Comparison of ENCODE assay signal across 21 cellular contexts in the genomic region with DNA sequence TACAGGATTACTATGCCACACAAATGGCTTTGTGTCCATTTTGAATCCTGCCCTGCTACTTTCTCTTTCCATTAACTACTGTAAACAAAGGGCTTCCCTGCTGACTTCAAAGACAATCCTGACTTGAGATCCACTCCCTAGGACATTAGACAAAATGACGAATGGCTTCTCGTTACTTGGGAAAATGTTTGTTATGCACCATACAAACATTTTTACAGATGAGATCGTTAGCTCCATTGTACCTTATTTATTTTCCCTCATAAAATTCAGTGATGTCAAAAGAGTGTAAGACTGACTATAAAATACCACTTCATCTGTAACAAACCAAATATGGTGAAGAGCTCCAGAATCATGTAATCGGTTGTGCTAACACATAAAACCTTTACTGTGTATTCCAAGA.
DNase-seq lines count a peak whose midpoint lies in the region; ATAC-seq and TF ChIP-seq lines count a peak whose summit lies in the region.
"Had no signal": no experiment of that assay in that cellular context is flagged by ENCODE, and none has a peak within 500 bp of the region (broad histone marks: within the 10 kb centered on the region; RNA-seq: fewer than 3 reads in every experiment).

No MANE protein-coding gene starts in this region.

- H3K4me3 Mint-ChIP-seq in progenitor cell of endocrine pancreas (ENCODE audit: low read depth): no peak overlapping the region
- H3K4me3 Mint-ChIP-seq: IgD-negative memory B cell had no signal

- no peaks in the 10 kb centered on the region for H3K27me3 ChIP-seq in Peyer's patch
- H3K27me3 ChIP-seq: esophagus muscularis mucosa had no signal

- H3K27me3 Mint-ChIP-seq in progenitor cell of endocrine pancreas: no peaks in the 10 kb centered on the region
- H3K27me3 Mint-ChIP-seq: IgD-negative memory B cell had no signal

- ATAC-seq in HG03045 (IDR thresholded peaks at IDR 0.05; ENCODE audit: unreplicated experiment): no peak

- H3K4me3 ChIP-seq in astrocyte of the spinal cord (ENCODE audit: low read depth, low read length) (no peak overlapping the region), Peyer's patch (no peak overlapping the region)
- H3K4me3 ChIP-seq: esophagus muscularis mucosa had no signal

- H3K36me3 ChIP-seq in Peyer's patch: no peaks in the 10 kb centered on the region

- H3K9me3 ChIP-seq in Peyer's patch: no peaks in the 10 kb centered on the region
- H3K9me3 ChIP-seq: esophagus muscularis mucosa had no signal

- no peak for TF ChIP-seq POLR2A in Peyer's patch (IDR thresholded peaks at IDR 0.05)

- in situ Hi-C loops in astrocyte of the spinal cord (cut with HindIII; ENCODE audit: low sequenced_read_pairs): no loop called here

- H3K9me3 Mint-ChIP-seq in progenitor cell of endocrine pancreas (ENCODE audit: low read depth): no peaks in the 10 kb centered on the region

- H3K4me1 Mint-ChIP-seq in progenitor cell of endocrine pancreas (ENCODE audit: low read depth): peaks cover 19% of the 10 kb centered on the region
- H3K4me1 Mint-ChIP-seq: IgD-negative memory B cell had no signal

- H3K4me1 ChIP-seq in Peyer's patch: no peaks in the 10 kb centered on the region

- TF ChIP-seq CTCF in astrocyte of the spinal cord (IDR thresholded peaks at IDR 0.05; ENCODE audit: low read depth, low read length) (no peak), progenitor cell of endocrine pancreas (IDR thresholded peaks at IDR 0.05; ENCODE audit: unreplicated experiment) (no peak), Peyer's patch (IDR thresholded peaks at IDR 0.05) (no peak)

- H3K36me3 Mint-ChIP-seq in progenitor cell of endocrine pancreas (ENCODE audit: insufficient read depth): peaks cover 36% of the 10 kb centered on the region
- H3K36me3 Mint-ChIP-seq: IgD-negative memory B cell had no signal

- peak; percentile 7 for DNase-seq in DMS79 (lab: John Stamatoyannopoulos, UW)
- no peak for DNase-seq in DMS79 treated with DMSO at 0.1 percent for 48 hours (lab: John Stamatoyannopoulos, UW)
- peak; percentile 57 for DNase-seq in NCI-H1417 treated with DMSO at 0.1 percent for 48 hours (lab: John Stamatoyannopoulos, UW)
- DNase-seq in astrocyte of the spinal cord (ENCODE audit: low read depth, low spot score): peak; percentile 60
- DNase-seq in progenitor cell of endocrine pancreas (ENCODE audit: low spot score, unreplicated experiment): no peak
- no peak for DNase-seq in DMS 273 treated with DMSO at 0.1 percent for 48 hours (lab: John Stamatoyannopoulos, UW)
- DNase-seq in Peyer's patch: no peak
- DNase-seq: activated CD4-positive, alpha-beta T cell treated with anti-CD3 and anti-CD28 coated beads for 1 hour; activated CD8-positive, alpha-beta memory T cell treated with anti-CD3 and anti-CD28 coated beads, Interleukin-2, amount 50 U/mL, for 4 hours; activated naive CD4-positive, alpha-beta T cell; C1 segment of cervical spinal cord; dermis blood vessel endothelial cell; head of caudate nucleus; kidney; NCI-H1105 treated with DMSO at 0.1 percent for 48 hours; occipital lobe had no signal

- H3K27ac Mint-ChIP-seq in progenitor cell of endocrine pancreas: peak overlapping the region; percentile 17
- H3K27ac Mint-ChIP-seq: IgD-negative memory B cell had no signal

- no peak overlapping the region for H3K27ac ChIP-seq in Peyer's patch
- H3K27ac ChIP-seq: 22Rv1, esophagus muscularis mucosa, RWPE1 had no signal

Comparison
In these comparisons a context has a peak if more than half of its experiments do, and no peak if none do; other contexts are left out.
1. DNase-seq: peak in DMS79 (single experiment), NCI-H1417 treated with DMSO at 0.1 percent for 48 hours (single experiment) and astrocyte of the spinal cord (single experiment); none in DMS79 treated with DMSO at 0.1 percent for 48 hours (single experiment), progenitor cell of endocrine pancreas (single experiment), DMS 273 treated with DMSO at 0.1 percent for 48 hours (single experiment) and Peyer's patch (0 of 3).